In the genomic region with DNA sequence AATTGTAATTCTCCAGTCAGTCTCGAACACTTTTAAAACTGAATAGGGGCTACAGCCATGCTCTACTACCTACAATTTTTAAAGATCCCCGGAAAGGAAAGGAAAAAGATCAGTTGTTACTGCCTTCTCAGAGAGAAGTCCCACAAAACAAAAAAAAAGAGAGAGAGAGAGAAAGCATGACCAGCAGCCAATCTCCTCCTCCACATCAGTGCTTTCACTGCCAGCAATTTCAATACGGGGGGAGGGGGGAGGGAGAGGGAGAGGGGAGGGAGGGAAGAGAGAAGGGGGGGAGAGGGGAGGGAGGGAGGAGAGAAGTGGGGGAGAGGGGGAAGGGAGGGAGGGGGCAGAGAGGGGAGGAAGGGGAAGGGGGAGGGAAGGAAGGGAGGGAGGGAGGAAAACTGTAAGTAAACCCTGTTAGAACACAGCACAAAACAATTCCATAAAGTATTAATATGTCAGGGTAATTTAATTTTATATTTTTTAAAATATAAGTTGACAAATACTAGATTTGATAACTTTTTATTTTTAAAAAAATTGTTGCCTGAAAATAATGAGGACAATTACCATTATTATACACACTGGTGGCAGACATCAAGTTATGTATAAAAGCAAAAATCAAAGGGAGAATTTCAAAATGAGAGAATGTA, we compare ENCODE assay signal across 17 cellular contexts.
DNase-seq lines count a peak whose midpoint lies in the region; ATAC-seq, FAIRE-seq and TF ChIP-seq lines count a peak whose summit lies in the region.
"Had no signal": no experiment of that assay in that cellular context is flagged by ENCODE, and none has a peak within 500 bp of the region (broad histone marks: within the 10 kb centered on the region; RNA-seq: fewer than 3 reads in every experiment).

No MANE protein-coding gene starts in this region.

- H3K4me1 ChIP-seq in left ventricle myocardium inferior (peaks cover 12% of the 10 kb centered on the region), K562 (replicated peaks in 1 of 2; ENCODE audit: control insufficient read depth in 2 of 2, insufficient read depth in 2 of 2, low read length in 2 of 2) (peaks cover 0 to 4% of the 10 kb centered on the region in 2 experiments; a peak in 1 of 5 replicates)
- H3K4me1 ChIP-seq: upper lobe of right lung had no signal

- H3K36me3 ChIP-seq in left ventricle myocardium inferior, result peaks cover 26% of the 10 kb centered on the region
- H3K36me3 ChIP-seq in K562 (ENCODE audit: control insufficient read depth, insufficient read depth, low read length), result peaks cover 76% of the 10 kb centered on the region
- H3K36me3 ChIP-seq: upper lobe of right lung had no signal

- no peaks in the 10 kb centered on the region for H3K79me2 ChIP-seq in K562 (ENCODE audit: control insufficient read depth, insufficient read depth, low read length)

- H3K4me3 ChIP-seq in left ventricle myocardium inferior (no peak overlapping the region), K562 (no peak overlapping the region)
- H3K4me3 ChIP-seq: cardiac muscle cell, mucosa of descending colon, upper lobe of right lung had no signal

- in situ Hi-C loops in K562 (cut with MboI), result no loop called here

- peak overlapping the region; percentile 35 for H3K27ac ChIP-seq in left ventricle myocardium inferior (replicated peaks)
- peak overlapping the region; percentile 56; the same call in 1 of the 3 replicates for H3K27ac ChIP-seq in K562 (ENCODE audit: extremely low read depth, low read depth, low read length)
- H3K27ac ChIP-seq: cardiac muscle cell, upper lobe of right lung had no signal

- BruUV-seq in K562 (replicated peaks; lab: Mats Ljungman, UMichigan), result no TSS peak

- H3K9me3 ChIP-seq in left ventricle myocardium inferior (replicated peaks) (peaks cover 13% of the 10 kb centered on the region), K562 (replicated peaks; ENCODE audit: control insufficient read depth, insufficient read depth, low read depth, low read length) (no peaks in the 10 kb centered on the region; the same call in 1 of the 2 replicates)
- H3K9me3 ChIP-seq: upper lobe of right lung had no signal

- no peak for ATAC-seq in left cardiac atrium
- peak; percentile 74 for ATAC-seq in K562
- no peak for ATAC-seq in HG02678 (IDR thresholded peaks at IDR 0.05; ENCODE audit: unreplicated experiment)
- ATAC-seq: mucosa of descending colon, Panc1, upper lobe of right lung had no signal

- H4K20me1 ChIP-seq in K562 (replicated peaks; ENCODE audit: control insufficient read depth, insufficient read depth, low read length), result no peaks in the 10 kb centered on the region

- no peaks in the 10 kb centered on the region for H3K9me1 ChIP-seq in K562 (ENCODE audit: control insufficient read depth, insufficient read depth, low read length)

- H2AFZ ChIP-seq in K562 (ENCODE audit: low read depth, low read length), result no peak overlapping the region; the same call in 1 of the 2 replicates

- no peak overlapping the region for H3K4me2 ChIP-seq in K562 (ENCODE audit: insufficient read depth, low read length)

- TF ChIP-seq CTCF in left ventricle myocardium inferior (IDR thresholded peaks at IDR 0.05; ENCODE audit: borderline replicate concordance) (no peak), K562 (IDR thresholded peaks at IDR 0.05 in 2 of 3, conservative IDR thresholded peaks at IDR 0.05 in 1 of 3; ENCODE audit: insufficient read depth in 2 of 3, low read depth in 1 of 3, low read length in 3 of 3) (no peak)

- POLR2A ChIA-PET in K562 (lab: Yijun Ruan, JAX), result interaction anchor here (0.6 to 1.0 kb wide), 2 partner anchors 14 to 197 kb away, joined by 3 read pairs; no protein-coding TSS in a partner anchor

- DNase-seq in left ventricle myocardium inferior (no peak), left cardiac atrium (no peak), K562 (ENCODE audit: extremely low read depth in 1 of 4, low spot score in 3 of 4) (peak in 3 of 4 experiments; percentile 11 to 66 (median 54)), iPS-NIHi11 (ENCODE audit: low spot score) (peak; percentile 39), renal cortical epithelial cell (ENCODE audit: low read depth) (peak; percentile 9), HT-29 (ENCODE audit: low spot score) (no peak)
- no peak for DNase-seq in activated CD4-positive, CD25-positive, alpha-beta regulatory T cell treated with anti-CD3 and anti-CD28 coated beads, Interleukin-2, amount 50 U/mL, for 72 hours
- DNase-seq: activated CD4-positive, alpha-beta T cell treated with anti-CD3 and anti-CD28 coated beads for 1 hour; effector CD4-positive, alpha-beta T cell; mucosa of descending colon; NCI-H1105 treated with DMSO at 0.1 percent for 48 hours; NCI-H526 treated with DMSO at 0.1 percent for 48 hours; stimulated activated CD4-positive, alpha-beta T cell treated with anti-CD3 and anti-CD28 coated beads, Interleukin-1b, Interleukin-23, amount 100 ng/mL, for 48 hours; upper lobe of right lung had no signal

- intact Hi-C loops in left ventricle myocardium inferior (cut with micrococcal nuclease) (no loop called here), left cardiac atrium (cut with DNase I) (no loop called here), K562 (cut with micrococcal nuclease) (no loop called here)

- no peak for TF ChIP-seq EP300 in K562 (IDR thresholded peaks at IDR 0.05; ENCODE audit: low read length)

- FAIRE-seq in K562 (lab: Jason Lieb, UNC), result no peak

- H3K27me3 ChIP-seq in left ventricle myocardium inferior (ENCODE audit: low read depth) (no peaks in the 10 kb centered on the region), K562 (ENCODE audit: control insufficient read depth in 2 of 2, insufficient read depth in 2 of 2, low read length in 2 of 2) (no peaks in the 10 kb centered on the region)
- H3K27me3 ChIP-seq: cardiac muscle cell, upper lobe of right lung had no signal

- CTCF ChIA-PET in K562 (lab: Yijun Ruan, JAX; ENCODE audit: low intra/inter-chr PET ratio), result no interaction called here

- no peak for TF ChIP-seq RAD21 in K562 (CRISPR knock-in tag; conservative IDR thresholded peaks at IDR 0.05 in 1 of 2, IDR thresholded peaks at IDR 0.05 in 1 of 2)

- 45% methylated on average over 2 of the region's 3 CpGs for WGBS in K562 (ENCODE audit: insufficient coverage, low coverage, missing lambda C conversion rate)

- H3K9ac ChIP-seq in K562 (ENCODE audit: insufficient read depth in 1 of 2, low read depth in 2 of 2, low read length in 2 of 2), result 0 out of 4 replicates have a peak overlapping the region, but pooled peaks of 1 of the 2 experiments have one; percentile 18

- TF ChIP-seq POLR2A in K562 (conservative IDR thresholded peaks at IDR 0.05), result no peak

TF ChIP-seq in K562, 482 proteins besides CTCF, POLR2A, EP300 and RAD21 (continues in another document):
- TF ChIP-seq ZNF780A (CRISPR knock-in tag; IDR thresholded peaks at IDR 0.05) (no peak), ZBTB1 (CRISPR knock-in tag; IDR thresholded peaks at IDR 0.05; ENCODE audit: borderline replicate concordance, low read depth) (no peak), BRF1 (IDR thresholded peaks at IDR 0.05; ENCODE audit: borderline replicate concordance, extremely low read depth, insufficient read length) (no peak), YY1 (IDR thresholded peaks at IDR 0.05; ENCODE audit: borderline replicate concordance in 1 of 3, control insufficient read depth in 1 of 3, extremely low read depth in 1 of 3, insufficient read depth in 3 of 3, insufficient read length in 1 of 3, insufficient replicate concordance in 2 of 3, low read depth in 1 of 3, low read length in 2 of 3) (no peak), HNRNPK (IDR thresholded peaks at IDR 0.05; ENCODE audit: low read depth, low read length, poor library complexity, severe bottlenecking) (peak; percentile 91), MBD2 (IDR thresholded peaks at IDR 0.05; ENCODE audit: borderline replicate concordance, low read depth) (no peak)
- TF ChIP-seq, protein P1, sequence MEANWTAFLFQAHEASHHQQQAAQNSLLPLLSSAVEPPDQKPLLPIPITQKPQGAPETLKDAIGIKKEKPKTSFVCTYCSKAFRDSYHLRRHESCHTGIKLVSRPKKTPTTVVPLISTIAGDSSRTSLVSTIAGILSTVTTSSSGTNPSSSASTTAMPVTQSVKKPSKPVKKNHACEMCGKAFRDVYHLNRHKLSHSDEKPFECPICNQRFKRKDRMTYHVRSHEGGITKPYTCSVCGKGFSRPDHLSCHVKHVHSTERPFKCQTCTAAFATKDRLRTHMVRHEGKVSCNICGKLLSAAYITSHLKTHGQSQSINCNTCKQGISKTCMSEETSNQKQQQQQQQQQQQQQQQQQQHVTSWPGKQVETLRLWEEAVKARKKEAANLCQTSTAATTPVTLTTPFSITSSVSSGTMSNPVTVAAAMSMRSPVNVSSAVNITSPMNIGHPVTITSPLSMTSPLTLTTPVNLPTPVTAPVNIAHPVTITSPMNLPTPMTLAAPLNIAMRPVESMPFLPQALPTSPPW (CRISPR knock-in tag; IDR thresholded peaks at IDR 0.05), result peak; percentile 63
- TF ChIP-seq, protein P2, sequence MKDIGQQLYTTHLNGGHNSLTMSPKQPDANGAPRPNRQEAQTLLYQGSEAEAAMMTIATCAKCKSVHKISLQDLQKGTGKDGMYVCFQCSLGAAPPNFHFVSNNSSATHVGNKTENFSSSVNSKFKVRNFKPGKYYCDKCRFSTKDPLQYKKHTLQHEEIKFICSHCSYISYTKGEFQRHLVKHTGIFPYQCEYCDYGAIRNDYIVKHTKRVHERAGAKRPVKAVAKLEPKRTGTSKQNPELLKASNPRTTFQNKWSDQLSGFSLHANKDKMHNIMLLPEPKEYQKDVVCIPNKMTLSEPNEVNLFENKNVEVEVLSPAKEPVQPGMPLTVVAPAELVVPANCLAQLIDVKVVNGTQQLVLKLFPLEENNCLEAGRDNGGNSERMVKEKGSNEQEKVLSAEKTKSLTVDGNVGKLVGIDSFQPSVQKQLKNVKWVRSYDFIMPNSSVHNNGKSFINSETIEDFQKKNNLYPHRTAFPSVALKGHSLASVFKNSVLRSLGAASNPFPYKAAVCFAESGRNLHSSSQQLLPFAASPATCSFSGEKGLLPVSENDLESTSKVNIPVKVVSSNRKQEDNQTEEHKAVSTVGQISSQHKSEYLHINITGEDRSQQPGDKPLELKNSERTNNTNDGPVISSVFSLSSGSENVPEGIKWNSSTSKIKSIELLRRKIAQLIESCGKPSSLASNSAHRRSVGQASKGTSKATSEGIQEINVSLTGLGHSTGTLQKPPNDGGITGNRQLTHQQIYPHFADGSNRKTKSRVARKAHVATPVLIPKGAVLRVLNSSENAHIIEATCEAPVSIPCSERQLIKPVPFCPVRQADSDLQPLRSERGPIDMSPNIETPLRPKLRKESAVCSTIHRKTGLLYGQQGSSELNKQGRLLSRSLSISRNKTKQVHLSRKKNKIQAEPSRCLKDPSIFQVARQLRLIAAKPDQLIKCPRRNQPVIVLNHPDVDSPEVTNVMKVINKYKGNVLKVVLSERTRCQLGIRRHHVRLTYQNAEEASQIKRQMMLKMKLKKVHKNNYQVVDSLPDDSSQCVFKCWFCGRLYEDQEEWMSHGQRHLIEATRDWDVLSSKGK (CRISPR knock-in tag; IDR thresholded peaks at IDR 0.05), result no peak

Comparison
In these comparisons a context has a peak if more than half of its experiments do, and no peak if none do; other contexts are left out.
1. DNase-seq: peak in K562 (3 of 4), iPS-NIHi11 (single experiment) and renal cortical epithelial cell (single experiment); none in left ventricle myocardium inferior (single experiment), left cardiac atrium (single experiment), activated CD4-positive, CD25-positive, alpha-beta regulatory T cell treated with anti-CD3 and anti-CD28 coated beads, Interleukin-2, amount 50 U/mL, for 72 hours (single experiment) and HT-29 (single experiment).